In the genomic region with DNA sequence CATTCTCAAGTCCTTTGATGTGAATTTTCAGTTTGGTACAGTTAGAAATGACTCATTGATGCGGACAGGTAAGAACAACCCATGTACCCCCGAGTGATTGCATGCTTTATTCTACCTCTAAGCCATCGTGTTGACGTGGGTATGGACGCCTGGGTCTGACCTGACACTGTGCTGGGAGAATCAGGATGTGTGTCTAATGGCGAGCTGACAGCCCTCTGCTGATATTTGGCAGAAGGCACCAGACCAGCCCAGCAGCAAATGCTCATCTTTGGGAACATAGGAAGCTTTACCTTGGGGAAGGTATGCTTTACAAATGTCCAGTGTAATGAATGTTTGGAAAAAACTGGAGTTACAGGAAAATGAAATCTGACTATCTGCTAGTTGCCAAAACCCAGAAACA, we compare ENCODE assay signal across 26 cellular contexts. TPM values are rescaled to one million over a fixed set of nuclear protein-coding genes. Genes with fewer than 3 reads are reported as not detected.
A peak's percentile ranks its signal among the peaks of the same experiment; 100 is the strongest.
DNase-seq lines count a peak whose midpoint lies in the region; ATAC-seq, FAIRE-seq and TF ChIP-seq lines count a peak whose summit lies in the region.
"Had no signal": no experiment of that assay in that cellular context is flagged by ENCODE, and none has a peak within 500 bp of the region (broad histone marks: within the 10 kb centered on the region; RNA-seq: fewer than 3 reads in every experiment).

No MANE protein-coding gene starts in this region.

- no peaks in the 10 kb centered on the region for H3K27me3 ChIP-seq in BLaER1 treated with 17β-estradiol and CSF1 and Interleukin-3, amounts not matched to agents 10 nM and 100 nM
- no peaks in the 10 kb centered on the region for H3K27me3 ChIP-seq in psoas muscle (ENCODE audit: insufficient read depth in 3 of 3, low read length in 2 of 3)
- H3K27me3 ChIP-seq: BE2C had no signal

- H3K9ac ChIP-seq in BLaER1 treated with 17β-estradiol and CSF1 and Interleukin-3, amounts not matched to agents 10 nM and 100 nM, result no peak overlapping the region
- H3K9ac ChIP-seq: GM23248 had no signal

- H3K9me3 ChIP-seq in BLaER1 treated with 17β-estradiol and CSF1 and Interleukin-3, amounts not matched to agents 10 nM and 100 nM (replicated peaks in 1 of 11), result peaks cover 0 to 12% (median 0%) of the 10 kb centered on the region in 11 experiments; a peak in 5 of 22 replicates
- H3K9me3 ChIP-seq in psoas muscle, result no peaks in the 10 kb centered on the region
- H3K9me3 ChIP-seq: BE2C had no signal

- no peaks in the 10 kb centered on the region for H4K20me1 ChIP-seq in BLaER1 treated with 17β-estradiol and CSF1 and Interleukin-3, amounts not matched to agents 10 nM and 100 nM

- WGBS in psoas muscle, 3 donors, result 83 to 93% (median 92%) methylated on average over 6 of the region's 6 CpGs

- TF ChIP-seq CTCF in psoas muscle (IDR thresholded peaks at IDR 0.05), result no peak

- H3K4me3 ChIP-seq in BLaER1 treated with 17β-estradiol and CSF1 and Interleukin-3, amounts not matched to agents 10 nM and 100 nM, result no peak overlapping the region
- H3K4me3 ChIP-seq in psoas muscle, result no peak overlapping the region
- H3K4me3 ChIP-seq: GM23248, K562 had no signal

- no peak for ATAC-seq in psoas muscle
- ATAC-seq: HCT116, K562 had no signal

- peak overlapping the region in 4 of 11 experiments; percentile 34 to 92 (median 80); a peak in 4 of 22 replicates for H3K4me2 ChIP-seq in BLaER1 treated with 17β-estradiol and CSF1 and Interleukin-3, amounts not matched to agents 10 nM and 100 nM

- peaks cover 20 to 74% (median 58%) of the 10 kb centered on the region in 10 experiments for H3K4me1 ChIP-seq in BLaER1 treated with 17β-estradiol and CSF1 and Interleukin-3, amounts not matched to agents 10 nM and 100 nM
- peaks cover 18% of the 10 kb centered on the region for H3K4me1 ChIP-seq in psoas muscle
- H3K4me1 ChIP-seq: BE2C had no signal

- peaks cover 3 to 68% (median 28%) of the 10 kb centered on the region in 11 experiments; a peak in 19 of 22 replicates for H3K36me3 ChIP-seq in BLaER1 treated with 17β-estradiol and CSF1 and Interleukin-3, amounts not matched to agents 10 nM and 100 nM
- peaks cover 0 to 20% of the 10 kb centered on the region in 2 donors for H3K36me3 ChIP-seq in psoas muscle (ENCODE audit: insufficient read depth in 1 of 2, low read depth in 1 of 2)
- H3K36me3 ChIP-seq: BE2C had no signal

- DNase-seq in G401 (ENCODE audit: low spot score) (peak; percentile 67), cerebellar cortex (ENCODE audit: low spot score) (peak; percentile 63), mesenteric fat pad (ENCODE audit: low spot score) (peak; percentile 37), frontal cortex (ENCODE audit: low spot score in 2 of 2) (no peak), GOT3 (lab: John Stamatoyannopoulos, UW) (no peak), psoas muscle (no peak)
- DNase-seq: ACHN; BE2C; CD4-positive, alpha-beta T cell; DMS 273 treated with DMSO at 0.1 percent for 48 hours; DND-41; EL; GM23248; H7; HFFc6; IMR-90 had no signal

- peak overlapping the region in 6 of 11 experiments; percentile 35 to 100 (median 88); a peak in 7 of 22 replicates for H3K27ac ChIP-seq in BLaER1 treated with 17β-estradiol and CSF1 and Interleukin-3, amounts not matched to agents 10 nM and 100 nM
- H3K27ac ChIP-seq in psoas muscle, result no peak overlapping the region
- H3K27ac ChIP-seq: C4-2B, GM23248, HL-60 had no signal

- in situ Hi-C loops in G401 (cut with HindIII; ENCODE audit: low sequenced_read_pairs), result no loop called here

- intact Hi-C loops in psoas muscle (cut with DNase I), result no loop called here

- FAIRE-seq in frontal cortex (lab: Jason Lieb, UNC), result no peak
- FAIRE-seq: A204.1, G401.6, GM12891, GM19239, K562 had no signal

RNA-seq across cellular contexts. Expression of a gene that starts 20.1 kb away (rescaled TPM):
- not detected in 2 replicates for total RNA-seq in G401 (2014; rRNA removed; shearing (Covaris generic))
- total RNA-seq in mesenteric fat pad (0.35 TPM), frontal cortex (not detected), psoas muscle (not detected)
- polyA plus RNA-seq in psoas muscle, result under 1 TPM in 1 of 3 donors, not detected in 2; 0.01 TPM
- total RNA-seq: CD4-positive, alpha-beta T cell; GM23248; H7; HFFc6; HT1080; IMR-90; K562 had no signal
- polyA plus RNA-seq: GM23248, IMR-90, K562 had no signal

Comparison
In these comparisons a context has a peak if more than half of its experiments do, and no peak if none do; other contexts are left out.
1. DNase-seq: peak in G401 (single experiment), cerebellar cortex (single experiment) and mesenteric fat pad (single experiment); none in frontal cortex (0 of 2), GOT3 (single experiment) and psoas muscle (0 of 2).